ENCODE assay signal across 34 cellular contexts in genomic region chr3:133196527-133196926, GRCh38.
"Had no signal": no experiment of that assay in that cellular context is flagged by ENCODE, and none has a peak within 500 bp of the region (broad histone marks: within the 10 kb centered on the region; RNA-seq: fewer than 3 reads in every experiment).

No MANE protein-coding gene starts in this region.

- FAIRE-seq: astrocyte, bronchial epithelial cell had no signal

- ATAC-seq: activated naive CD4-positive, alpha-beta T cell treated with anti-CD3 and anti-CD28 coated beads, Interleukin-2, amount 50 U/mL, for 72 hours; activated naive CD8-positive, alpha-beta T cell treated with anti-CD3 and anti-CD28 coated beads, Interleukin-2, amount 50 U/mL, for 24 hours; activated T-cell treated with anti-CD3 and anti-CD28 coated beads, Interleukin-2, amount 50 U/mL, for 4 hours; activated T-cell treated with anti-CD3 and anti-CD28 coated beads, Interleukin-2, amount 50 U/mL, for 72 hours; activated T-helper 17 cell treated with anti-CD3 and anti-CD28 coated beads, Interleukin-2, amount 50 U/mL, for 72 hours; body of pancreas had no signal

- H3K27ac ChIP-seq: adrenal gland, ascending aorta, body of pancreas, brain microvascular endothelial cell, breast epithelium, cardiac muscle cell had no signal

- H3K4me1 ChIP-seq: adrenal gland, ascending aorta, body of pancreas, breast epithelium had no signal

- DNase-seq: activated effector memory CD4-positive, alpha-beta T cell treated with anti-CD3 and anti-CD28 coated beads, Interleukin-2, amount 50 U/mL, for 16 hours; activated effector memory CD4-positive, alpha-beta T cell treated with Interleukin-2 at 50 U/mL for 16 hours; activated gamma-delta T cell; activated gamma-delta T cell treated with Interleukin-2 at 50 U/mL for 16 hours; activated naive CD4-positive, alpha-beta T cell; activated naive CD4-positive, alpha-beta T cell treated with anti-CD3 and anti-CD28 coated beads for 36 hours; activated naive CD4-positive, alpha-beta T cell treated with anti-CD3 and anti-CD28 coated beads, Interleukin-2, amount 10 ng/mL, durations not matched to agents 7 days and 5 days; activated naive CD4-positive, alpha-beta T cell treated with anti-CD3 and anti-CD28 coated beads, Interleukin-2, amount 50 U/mL, for 16 hours; activated naive CD4-positive, alpha-beta T cell treated with Interleukin-2 at 50 U/mL for 16 hours; activated naive CD8-positive, alpha-beta T cell treated with anti-CD3 and anti-CD28 coated beads for 36 hours; activated naive CD8-positive, alpha-beta T cell treated with anti-CD3 and anti-CD28 coated beads, Interleukin-2, amount 10 ng/mL, durations not matched to agents 7 days and 5 days; activated naive CD8-positive, alpha-beta T cell treated with anti-CD3 and anti-CD28 coated beads, Interleukin-2, amount 50 U/mL, for 24 hours; activated T-cell treated with anti-CD3 and anti-CD28 coated beads, Interleukin-2, amount 50 U/mL, for 1 hour; activated T-cell treated with anti-CD3 and anti-CD28 coated beads, Interleukin-2, amount 50 U/mL, for 24 hours; activated T-cell treated with anti-CD3 and anti-CD28 coated beads, Interleukin-2, amount 50 U/mL, for 4 hours; activated T-cell treated with anti-CD3 and anti-CD28 coated beads, Interleukin-2, amount 50 U/mL, for 48 hours; activated T-cell treated with anti-CD3 and anti-CD28 coated beads, Interleukin-2, amount 50 U/mL, for 72 hours; adrenal gland; amniotic stem cell; amygdala; anterior cingulate cortex; aorta; body of pancreas; brain microvascular endothelial cell; caudate nucleus; central memory CD4-positive, alpha-beta T cell; cerebellar nuclear complex had no signal

- H3K36me3 ChIP-seq: adrenal gland, ascending aorta, brain microvascular endothelial cell, breast epithelium, cardiac muscle cell had no signal

- H3K27me3 ChIP-seq: adrenal gland, ascending aorta, body of pancreas, brain microvascular endothelial cell, breast epithelium, cardiac muscle cell had no signal

- H3K4me3 ChIP-seq: adrenal gland, ascending aorta, body of pancreas, breast epithelium, cardiac muscle cell had no signal

- H3K9me3 ChIP-seq: adrenal gland, ascending aorta had no signal
